In the genomic region with DNA sequence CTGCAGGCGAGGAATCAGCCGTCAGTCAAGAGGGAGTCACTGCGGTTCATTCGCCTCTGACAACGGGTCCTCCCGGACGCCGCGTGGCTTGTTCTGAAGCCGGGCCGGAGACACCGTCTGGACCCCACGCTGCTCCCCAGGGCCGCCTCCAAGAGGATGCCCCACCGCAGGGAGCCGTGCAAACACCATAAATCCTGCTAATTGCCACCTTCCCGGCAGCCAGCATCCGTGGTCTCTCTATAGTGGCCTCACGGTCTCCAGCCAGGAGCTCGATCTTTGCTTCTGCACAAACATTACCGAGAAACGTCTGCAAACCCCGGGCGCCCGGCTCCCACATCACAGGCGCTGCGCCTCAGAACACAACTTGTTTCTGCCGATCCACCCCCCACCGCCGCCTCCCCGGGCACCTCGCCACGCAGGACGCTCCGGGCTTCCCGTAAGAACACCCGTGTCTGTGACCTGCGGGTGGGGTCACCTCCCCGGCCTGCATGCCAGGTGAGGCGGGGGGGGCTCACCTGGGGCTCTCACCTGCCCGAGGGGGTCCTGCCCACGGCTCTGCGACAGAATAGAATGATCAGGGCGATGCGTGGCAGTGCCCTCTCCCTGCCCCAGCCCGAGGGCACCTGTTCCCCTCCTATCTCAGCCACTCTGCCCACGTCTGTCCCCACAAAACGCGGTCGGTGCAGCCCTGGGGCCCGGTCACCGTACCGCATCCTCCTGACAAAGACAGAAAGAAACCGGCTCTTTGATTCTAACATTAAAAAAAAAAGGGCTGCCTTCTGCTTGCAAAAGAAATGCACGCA, we compare ENCODE assay signal across 16 cellular contexts. TPM values are rescaled to one million over a fixed set of nuclear protein-coding genes. Genes with fewer than 3 reads are reported as not detected.
DNase-seq lines count a peak whose midpoint lies in the region; ATAC-seq and TF ChIP-seq lines count a peak whose summit lies in the region.
"Had no signal": no experiment of that assay in that cellular context is flagged by ENCODE, and none has a peak within 500 bp of the region (broad histone marks: within the 10 kb centered on the region; RNA-seq: fewer than 3 reads in every experiment).

No MANE protein-coding gene starts in this region.

- no peak overlapping the region for H3K27ac Mint-ChIP-seq in chondrocyte (ENCODE audit: unreplicated experiment)
- H3K27ac Mint-ChIP-seq in stimulated activated memory B cell treated with anti-CD40 and anti-IgM and Interleukin-4, amounts not matched to agents 10 μg/mL and 1 μg/mL and 100 μg/mL, for 72 hours: no peak overlapping the region

- no peaks in the 10 kb centered on the region for H4K20me1 ChIP-seq in osteoblast (ENCODE audit: insufficient read depth, low read length)
- H4K20me1 ChIP-seq: BLaER1 had no signal

- no peak overlapping the region for H2AFZ ChIP-seq in osteoblast (ENCODE audit: low read length)
- H2AFZ ChIP-seq: GM23248 had no signal

- no peaks in the 10 kb centered on the region for H3K27me3 Mint-ChIP-seq in chondrocyte (ENCODE audit: low read depth)
- H3K27me3 Mint-ChIP-seq in stimulated activated memory B cell treated with anti-CD40 and anti-IgM and Interleukin-4, amounts not matched to agents 10 μg/mL and 1 μg/mL and 100 μg/mL, for 72 hours: peaks cover 15% of the 10 kb centered on the region

- no peak overlapping the region for H3K27ac ChIP-seq in osteoblast (ENCODE audit: low read depth, low read length)
- H3K27ac ChIP-seq: 22Rv1, BLaER1, GM23248 had no signal

- no peaks in the 10 kb centered on the region for H3K4me1 Mint-ChIP-seq in chondrocyte (ENCODE audit: low read depth)
- H3K4me1 Mint-ChIP-seq in stimulated activated memory B cell treated with anti-CD40 and anti-IgM and Interleukin-4, amounts not matched to agents 10 μg/mL and 1 μg/mL and 100 μg/mL, for 72 hours: peaks cover 6% of the 10 kb centered on the region
- H3K4me1 Mint-ChIP-seq: T-helper 17 cell had no signal

- H3K36me3 Mint-ChIP-seq in chondrocyte (ENCODE audit: low read depth): no peaks in the 10 kb centered on the region
- H3K36me3 Mint-ChIP-seq in stimulated activated memory B cell treated with anti-CD40 and anti-IgM and Interleukin-4, amounts not matched to agents 10 μg/mL and 1 μg/mL and 100 μg/mL, for 72 hours: peaks cover 9% of the 10 kb centered on the region

- TF ChIP-seq CTCF in chondrocyte (IDR thresholded peaks at IDR 0.05) (no peak), osteoblast (IDR thresholded peaks at IDR 0.05; ENCODE audit: extremely low read depth, low read depth, low read length) (no peak)

- ATAC-seq in stimulated activated memory B cell treated with anti-CD40 and anti-IgM and Interleukin-4, amounts not matched to agents 10 μg/mL and 1 μg/mL and 100 μg/mL, for 72 hours: no peak
- ATAC-seq in GM21423 (IDR thresholded peaks at IDR 0.05; ENCODE audit: unreplicated experiment): no peak
- ATAC-seq: HepG2, T-helper 17 cell had no signal

- H3K36me3 ChIP-seq in osteoblast (ENCODE audit: insufficient read depth, low read length): no peaks in the 10 kb centered on the region
- H3K36me3 ChIP-seq: BLaER1, MG63 had no signal

- no peak overlapping the region for H3K4me3 ChIP-seq in osteoblast (ENCODE audit: insufficient read depth, low read length)
- H3K4me3 ChIP-seq: BLaER1, GM23248, MG63 had no signal

- no peaks in the 10 kb centered on the region for H3K9me3 ChIP-seq in osteoblast (ENCODE audit: low read depth, low read length)
- H3K9me3 ChIP-seq: MG63 had no signal

- H3K4me1 ChIP-seq in osteoblast (ENCODE audit: insufficient read depth, low read length): no peaks in the 10 kb centered on the region

- no peaks in the 10 kb centered on the region for H3K27me3 ChIP-seq in osteoblast (ENCODE audit: insufficient read depth, low read length)
- H3K27me3 ChIP-seq: BLaER1, MG63 had no signal

- H3K9me3 Mint-ChIP-seq in chondrocyte (ENCODE audit: low read depth): no peaks in the 10 kb centered on the region
- H3K9me3 Mint-ChIP-seq in stimulated activated memory B cell treated with anti-CD40 and anti-IgM and Interleukin-4, amounts not matched to agents 10 μg/mL and 1 μg/mL and 100 μg/mL, for 72 hours: peaks cover 4% of the 10 kb centered on the region

- DNase-seq in NCI-H748 (lab: John Stamatoyannopoulos, UW; ENCODE audit: unreplicated experiment) (peak; percentile 67), NCI-H748 treated with DMSO at 0.1 percent for 48 hours (lab: John Stamatoyannopoulos, UW) (no peak), NCI-H1417 treated with DMSO at 0.1 percent for 48 hours (lab: John Stamatoyannopoulos, UW) (peak; percentile 87), chondrocyte (ENCODE audit: low spot score) (peak; percentile 90), osteoblast (ENCODE audit: insufficient read length, low spot score, missing footprints) (peak; percentile 81), NCI-H524 treated with DMSO at 0.1 percent for 48 hours (lab: John Stamatoyannopoulos, UW) (no peak)
- DNase-seq: GM23248, MG63, NCI-H2081 treated with DMSO at 0.1 percent for 48 hours, SIG-M5, T-helper 17 cell had no signal

- H3K4me3 Mint-ChIP-seq in chondrocyte (ENCODE audit: unreplicated experiment): no peak overlapping the region
- H3K4me3 Mint-ChIP-seq in stimulated activated memory B cell treated with anti-CD40 and anti-IgM and Interleukin-4, amounts not matched to agents 10 μg/mL and 1 μg/mL and 100 μg/mL, for 72 hours: no peak overlapping the region
- H3K4me3 Mint-ChIP-seq: T-helper 17 cell had no signal

- no peaks in the 10 kb centered on the region for H3K79me2 ChIP-seq in osteoblast (ENCODE audit: insufficient read depth, low read length)

- H3K4me2 ChIP-seq in osteoblast (ENCODE audit: insufficient read depth, low read length): no peak overlapping the region
- H3K4me2 ChIP-seq: BLaER1 had no signal

RNA-seq across cellular contexts. Expression of gene PPP2R3B, which starts 32.4 kb away (rescaled TPM):
- total RNA-seq in chondrocyte: 27.1 to 30.5 TPM (median 30.0 TPM) in 3 replicates
- total RNA-seq in osteoblast: 10.3 and 13.4 TPM in 2 replicates

Comparison
In these comparisons a context has a peak if more than half of its experiments do, and no peak if none do; other contexts are left out.
1. DNase-seq: peak in NCI-H748 (single experiment), NCI-H1417 treated with DMSO at 0.1 percent for 48 hours (single experiment), chondrocyte (single experiment) and osteoblast (single experiment); none in NCI-H748 treated with DMSO at 0.1 percent for 48 hours (single experiment) and NCI-H524 treated with DMSO at 0.1 percent for 48 hours (single experiment).